In genomic region chr16:89828870-89829629, GRCh38 we compare ENCODE assay signal across 8 cellular contexts. TPM values are rescaled to one million over a fixed set of nuclear protein-coding genes. Genes with fewer than 3 reads are reported as not detected.
DNase-seq lines count a peak whose midpoint lies in the region; ATAC-seq and TF ChIP-seq lines count a peak whose summit lies in the region.

No MANE protein-coding gene starts in this region.

- peak overlapping the region in 1 of 4 donors; percentile 62 for H3K27ac ChIP-seq in tibial nerve

- peaks cover 0 to 17% (median 6%) of the 10 kb centered on the region in 4 donors for H3K4me1 ChIP-seq in tibial nerve

- H3K27me3 Mint-ChIP-seq in activated naive CD4-positive, alpha-beta T cell treated with anti-CD3 and anti-CD28 coated beads for 36 hours (ENCODE audit: low read depth) = peaks cover 28% of the 10 kb centered on the region
- H3K27me3 Mint-ChIP-seq in activated naive CD8-positive, alpha-beta T cell treated with anti-CD3 and anti-CD28 coated beads, Interleukin-2, amount 50 U/mL, for 24 hours = peaks cover 32% of the 10 kb centered on the region

- peaks cover 6% of the 10 kb centered on the region for H3K4me1 Mint-ChIP-seq in activated naive CD4-positive, alpha-beta T cell treated with anti-CD3 and anti-CD28 coated beads for 36 hours (ENCODE audit: low read depth)
- peaks cover 5% of the 10 kb centered on the region for H3K4me1 Mint-ChIP-seq in activated naive CD8-positive, alpha-beta T cell treated with anti-CD3 and anti-CD28 coated beads, Interleukin-2, amount 50 U/mL, for 24 hours

- ATAC-seq in activated naive CD8-positive, alpha-beta T cell treated with anti-CD3 and anti-CD28 coated beads, Interleukin-2, amount 50 U/mL, for 24 hours = no peak
- ATAC-seq in left colon (peak; percentile 29), GM21360 (IDR thresholded peaks at IDR 0.05; ENCODE audit: unreplicated experiment) (no peak)

- no peaks in the 10 kb centered on the region for H3K9me3 Mint-ChIP-seq in activated naive CD4-positive, alpha-beta T cell treated with anti-CD3 and anti-CD28 coated beads for 36 hours
- H3K9me3 Mint-ChIP-seq in activated naive CD8-positive, alpha-beta T cell treated with anti-CD3 and anti-CD28 coated beads, Interleukin-2, amount 50 U/mL, for 24 hours = no peaks in the 10 kb centered on the region

- peak overlapping the region in 3 of 4 donors; percentile 27 to 49 (median 30) for H3K4me3 ChIP-seq in tibial nerve

- no peak overlapping the region for H3K27ac Mint-ChIP-seq in activated naive CD4-positive, alpha-beta T cell treated with anti-CD3 and anti-CD28 coated beads for 36 hours
- H3K27ac Mint-ChIP-seq in activated naive CD8-positive, alpha-beta T cell treated with anti-CD3 and anti-CD28 coated beads, Interleukin-2, amount 50 U/mL, for 24 hours = no peak overlapping the region

- H3K36me3 Mint-ChIP-seq in activated naive CD4-positive, alpha-beta T cell treated with anti-CD3 and anti-CD28 coated beads for 36 hours (ENCODE audit: low read depth) = no peaks in the 10 kb centered on the region
- no peaks in the 10 kb centered on the region for H3K36me3 Mint-ChIP-seq in activated naive CD8-positive, alpha-beta T cell treated with anti-CD3 and anti-CD28 coated beads, Interleukin-2, amount 50 U/mL, for 24 hours (ENCODE audit: low read depth)

- intact Hi-C loops in activated naive CD4-positive, alpha-beta T cell treated with anti-CD3 and anti-CD28 coated beads for 36 hours (cut with micrococcal nuclease) = no loop called here
- intact Hi-C loops in left colon (cut with DNase I, micrococcal nuclease) = no loop called here

- no peak for DNase-seq in activated naive CD4-positive, alpha-beta T cell treated with anti-CD3 and anti-CD28 coated beads for 36 hours
- DNase-seq in activated naive CD4-positive, alpha-beta T cell (lab: John Stamatoyannopoulos, UW) = no peak
- no peak for DNase-seq in activated naive CD8-positive, alpha-beta T cell treated with anti-CD3 and anti-CD28 coated beads, Interleukin-2, amount 50 U/mL, for 24 hours
- DNase-seq in left colon (peak in 1 of 2 donors; percentile 53), tibial nerve (ENCODE audit: low spot score in 2 of 2) (no peak), OCI-M2 (lab: John Stamatoyannopoulos, UW; ENCODE audit: unreplicated experiment) (no peak), ureter (ENCODE audit: low spot score) (no peak)

- H3K9me3 ChIP-seq in tibial nerve = no peaks in the 10 kb centered on the region

- TF ChIP-seq EP300 in tibial nerve (IDR thresholded peaks at IDR 0.05) = no peak

- CTCF ChIA-PET in activated naive CD4-positive, alpha-beta T cell treated with anti-CD3 and anti-CD28 coated beads for 36 hours (lab: Charles Lee) = interaction anchor here (1.1 kb wide), 1 partner anchor 34 kb away, joined by 4 read pairs; no protein-coding TSS in a partner anchor

- no peak for TF ChIP-seq CTCF in tibial nerve (IDR thresholded peaks at IDR 0.05)

- WGBS in tibial nerve, 2 donors = 14 to 17% methylated on average over 19 to 26 of the region's 26 CpGs

- no peak for TF ChIP-seq POLR2A in tibial nerve (IDR thresholded peaks at IDR 0.05)

- H3K36me3 ChIP-seq in tibial nerve = no peaks in the 10 kb centered on the region

- peak overlapping the region; percentile 52 for H3K4me3 Mint-ChIP-seq in activated naive CD4-positive, alpha-beta T cell treated with anti-CD3 and anti-CD28 coated beads for 36 hours
- H3K4me3 Mint-ChIP-seq in activated naive CD8-positive, alpha-beta T cell treated with anti-CD3 and anti-CD28 coated beads, Interleukin-2, amount 50 U/mL, for 24 hours = peak overlapping the region; percentile 59

- H3K27me3 ChIP-seq in tibial nerve = no peaks in the 10 kb centered on the region

RNA-seq across cellular contexts. Expression of gene SPIRE2, which starts 0.8 kb away (rescaled TPM):
- total RNA-seq in activated naive CD4-positive, alpha-beta T cell treated with anti-CD3 and anti-CD28 coated beads for 36 hours = under 1 TPM; 0.26 to 0.44 TPM
- total RNA-seq in left colon (10 to 100 TPM; 70.2 to 97.7 TPM), tibial nerve (1 to 10 TPM in 3 of 4 donors, not detected in 1; 1.1 to 7.2 (median 3.1) TPM), ureter (41.6 TPM)

RNA-seq across cellular contexts. Expression of gene FANCA, which starts 12.6 kb away (rescaled TPM):
- total RNA-seq in activated naive CD4-positive, alpha-beta T cell treated with anti-CD3 and anti-CD28 coated beads for 36 hours = 10 to 100 TPM; 85.5 to 96.7 TPM
- 10 to 100 TPM; 11.1 to 26.6 TPM for total RNA-seq in left colon
- total RNA-seq in tibial nerve = 1 to 10 TPM in 3 of 4 donors, under 1 TPM in 1; 0.98 to 7.8 (median 1.6) TPM
- total RNA-seq in ureter = 8.1 TPM

RNA-seq across cellular contexts. Expression of gene TCF25, which starts 44.3 kb away (rescaled TPM):
- 100 to 1,000 TPM; 108 to 109 TPM for total RNA-seq in activated naive CD4-positive, alpha-beta T cell treated with anti-CD3 and anti-CD28 coated beads for 36 hours
- total RNA-seq in left colon (100 to 1,000 TPM; 152 to 210 TPM), tibial nerve (100 to 1,000 TPM; 181 to 350 (median 290) TPM), ureter (224 TPM)
